In genomic region chr12:34295366-34296142, GRCh38 we compare ENCODE assay signal across 17 cellular contexts.
DNase-seq lines count a peak whose midpoint lies in the region; ATAC-seq and TF ChIP-seq lines count a peak whose summit lies in the region.
"Had no signal": no experiment of that assay in that cellular context is flagged by ENCODE, and none has a peak within 500 bp of the region (broad histone marks: within the 10 kb centered on the region; RNA-seq: fewer than 3 reads in every experiment).

No MANE protein-coding gene starts in this region.

- WGBS in right cardiac atrium, result 78% methylated on average over 31 of the region's 31 CpGs
- WGBS in psoas muscle, 3 donors, result 75 to 81% (median 78%) methylated on average over 31 of the region's 31 CpGs

- no peak overlapping the region for H3K27ac Mint-ChIP-seq in activated naive CD8-positive, alpha-beta T cell treated with anti-CD3 and anti-CD28 coated beads, Interleukin-2, amount 10 ng/mL, durations not matched to agents 7 days and 5 days
- H3K27ac Mint-ChIP-seq in activated naive CD8-positive, alpha-beta T cell treated with anti-CD3 and anti-CD28 coated beads for 36 hours, result no peak overlapping the region
- no peak overlapping the region for H3K27ac Mint-ChIP-seq in chondrocyte (ENCODE audit: unreplicated experiment)

- TF ChIP-seq CTCF in chondrocyte (IDR thresholded peaks at IDR 0.05), result no peak
- no peak for TF ChIP-seq CTCF in psoas muscle (IDR thresholded peaks at IDR 0.05)
- no peak for TF ChIP-seq CTCF in GM13977 (IDR thresholded peaks at IDR 0.05; ENCODE audit: extremely low read depth, insufficient read depth, missing control alignments)

- DNase-seq in activated naive CD8-positive, alpha-beta T cell treated with anti-CD3 and anti-CD28 coated beads, Interleukin-2, amount 10 ng/mL, durations not matched to agents 7 days and 5 days, result peak; percentile 5
- no peak for DNase-seq in activated naive CD8-positive, alpha-beta T cell treated with anti-CD3 and anti-CD28 coated beads for 36 hours
- DNase-seq in chondrocyte (ENCODE audit: low spot score) (peak; percentile 28), right cardiac atrium (peak in 2 of 3 donors; percentile 1 to 9), psoas muscle (peak; percentile 2 to 11), SW 1271 (lab: John Stamatoyannopoulos, UW) (no peak), GM13977 (ENCODE audit: low spot score) (no peak), NCI-H526 (lab: John Stamatoyannopoulos, UW) (no peak)
- DNase-seq: C1 segment of cervical spinal cord, KBM-7, NCI-H1105, NCI-H1694, NCI-H2107, NCI-H510A, NCI-H774, OCI-M1, SIG-M5 had no signal

- H3K27me3 Mint-ChIP-seq in activated naive CD8-positive, alpha-beta T cell treated with anti-CD3 and anti-CD28 coated beads, Interleukin-2, amount 10 ng/mL, durations not matched to agents 7 days and 5 days, result no peaks in the 10 kb centered on the region
- H3K27me3 Mint-ChIP-seq in activated naive CD8-positive, alpha-beta T cell treated with anti-CD3 and anti-CD28 coated beads for 36 hours, result peaks cover 6% of the 10 kb centered on the region
- H3K27me3 Mint-ChIP-seq in chondrocyte (ENCODE audit: low read depth), result no peaks in the 10 kb centered on the region

- no peaks in the 10 kb centered on the region for H3K36me3 ChIP-seq in psoas muscle (ENCODE audit: insufficient read depth in 1 of 2, low read depth in 1 of 2)

- H3K4me3 ChIP-seq in right cardiac atrium (ENCODE audit: low read length) (no peak overlapping the region), psoas muscle (no peak overlapping the region)

- H3K9me3 ChIP-seq in right cardiac atrium (ENCODE audit: control insufficient read depth, low read length) (no peaks in the 10 kb centered on the region), psoas muscle (no peaks in the 10 kb centered on the region)

- peaks cover 20% of the 10 kb centered on the region for H3K9me3 Mint-ChIP-seq in activated naive CD8-positive, alpha-beta T cell treated with anti-CD3 and anti-CD28 coated beads, Interleukin-2, amount 10 ng/mL, durations not matched to agents 7 days and 5 days
- H3K9me3 Mint-ChIP-seq in activated naive CD8-positive, alpha-beta T cell treated with anti-CD3 and anti-CD28 coated beads for 36 hours, result peaks cover 16% of the 10 kb centered on the region
- H3K9me3 Mint-ChIP-seq in chondrocyte (ENCODE audit: low read depth), result peaks cover 38% of the 10 kb centered on the region

- no peak for ATAC-seq in activated naive CD8-positive, alpha-beta T cell treated with anti-CD3 and anti-CD28 coated beads, Interleukin-2, amount 10 ng/mL, durations not matched to agents 7 days and 5 days (ENCODE audit: low read depth)
- ATAC-seq in right cardiac atrium, result no peak
- no peak for ATAC-seq in psoas muscle

- no peaks in the 10 kb centered on the region for H3K4me1 Mint-ChIP-seq in activated naive CD8-positive, alpha-beta T cell treated with anti-CD3 and anti-CD28 coated beads, Interleukin-2, amount 10 ng/mL, durations not matched to agents 7 days and 5 days
- no peaks in the 10 kb centered on the region for H3K4me1 Mint-ChIP-seq in activated naive CD8-positive, alpha-beta T cell treated with anti-CD3 and anti-CD28 coated beads for 36 hours
- H3K4me1 Mint-ChIP-seq in chondrocyte (ENCODE audit: low read depth), result no peaks in the 10 kb centered on the region

- intact Hi-C loops in right cardiac atrium (cut with DNase I) (no loop called here), psoas muscle (cut with DNase I) (no loop called here)

- POLR2A ChIA-PET in activated naive CD8-positive, alpha-beta T cell treated with anti-CD3 and anti-CD28 coated beads, Interleukin-2, amount 10 ng/mL, durations not matched to agents 7 days and 5 days (lab: Charles Lee), result no interaction called here

- H3K27me3 ChIP-seq in right cardiac atrium (ENCODE audit: control insufficient read depth, insufficient read depth), result no peaks in the 10 kb centered on the region
- peaks cover 0 to 2% (median 0%) of the 10 kb centered on the region in 3 donors for H3K27me3 ChIP-seq in psoas muscle (ENCODE audit: insufficient read depth in 3 of 3, low read length in 2 of 3)

- no peak overlapping the region for H3K4me3 Mint-ChIP-seq in activated naive CD8-positive, alpha-beta T cell treated with anti-CD3 and anti-CD28 coated beads, Interleukin-2, amount 10 ng/mL, durations not matched to agents 7 days and 5 days
- no peak overlapping the region for H3K4me3 Mint-ChIP-seq in activated naive CD8-positive, alpha-beta T cell treated with anti-CD3 and anti-CD28 coated beads for 36 hours
- no peak overlapping the region for H3K4me3 Mint-ChIP-seq in chondrocyte (ENCODE audit: unreplicated experiment)

- H3K4me1 ChIP-seq in right cardiac atrium (ENCODE audit: control insufficient read depth, insufficient read depth, low read length) (no peaks in the 10 kb centered on the region), psoas muscle (no peaks in the 10 kb centered on the region)

- H3K27ac ChIP-seq in right cardiac atrium (ENCODE audit: low read length) (no peak overlapping the region), psoas muscle (no peak overlapping the region)

- no peaks in the 10 kb centered on the region for H3K36me3 Mint-ChIP-seq in activated naive CD8-positive, alpha-beta T cell treated with anti-CD3 and anti-CD28 coated beads, Interleukin-2, amount 10 ng/mL, durations not matched to agents 7 days and 5 days
- peaks cover 1% of the 10 kb centered on the region for H3K36me3 Mint-ChIP-seq in activated naive CD8-positive, alpha-beta T cell treated with anti-CD3 and anti-CD28 coated beads for 36 hours
- peaks cover 2% of the 10 kb centered on the region for H3K36me3 Mint-ChIP-seq in chondrocyte (ENCODE audit: low read depth)

- in situ Hi-C loops in GM13977 (cut with MboI; ENCODE audit: low pct_unique_long_range_greater_than_20kb, low sequenced_read_pairs, unreplicated experiment), result no loop called here

Comparison
In these comparisons a context has a peak if more than half of its experiments do, and no peak if none do; other contexts are left out.
1. DNase-seq: peak in activated naive CD8-positive, alpha-beta T cell treated with anti-CD3 and anti-CD28 coated beads, Interleukin-2, amount 10 ng/mL, durations not matched to agents 7 days and 5 days (single experiment), chondrocyte (single experiment), right cardiac atrium (2 of 3) and psoas muscle (2 of 2); none in activated naive CD8-positive, alpha-beta T cell treated with anti-CD3 and anti-CD28 coated beads for 36 hours (single experiment), SW 1271 (0 of 2), GM13977 (single experiment) and NCI-H526 (0 of 2).